Comparison of ENCODE assay signal across 9 cellular contexts in genomic region chr14:57486767-57487379, GRCh38. TPM values are rescaled to one million over a fixed set of nuclear protein-coding genes. Genes with fewer than 3 reads are reported as not detected.
DNase-seq lines count a peak whose midpoint lies in the region; ATAC-seq and TF ChIP-seq lines count a peak whose summit lies in the region.
"Had no signal": no experiment of that assay in that cellular context is flagged by ENCODE, and none has a peak within 500 bp of the region (broad histone marks: within the 10 kb centered on the region; RNA-seq: fewer than 3 reads in every experiment).

No MANE protein-coding gene starts in this region.

- CTCF ChIA-PET in BJ (lab: Yijun Ruan, JAX): interaction anchor here (0.9 to 3.2 kb wide), 6 partner anchors 21 to 590 kb away, joined by 3 to 13 read pairs (median 4); no protein-coding TSS in a partner anchor
- CTCF ChIA-PET in activated CD4-positive, alpha-beta memory T cell treated with anti-CD3 and anti-CD28 coated beads, Interleukin-2, amount 10 ng/mL, durations not matched to agents 7 days and 5 days (lab: Charles Lee): no interaction called here

- no peaks in the 10 kb centered on the region for H3K36me3 ChIP-seq in BJ (ENCODE audit: control insufficient read depth, insufficient read depth, low read length)

- no peak overlapping the region for H3K4me3 ChIP-seq in BJ (ENCODE audit: low read depth, low read length)

- no peak overlapping the region for H3K27ac Mint-ChIP-seq in activated CD4-positive, alpha-beta memory T cell treated with anti-CD3 and anti-CD28 coated beads, Interleukin-2, amount 10 ng/mL, durations not matched to agents 7 days and 5 days

- POLR2A ChIA-PET in BJ (lab: Charles Lee): no interaction called here
- POLR2A ChIA-PET in activated CD4-positive, alpha-beta memory T cell treated with anti-CD3 and anti-CD28 coated beads, Interleukin-2, amount 10 ng/mL, durations not matched to agents 7 days and 5 days (lab: Charles Lee): no interaction called here

- no peak overlapping the region for H3K4me3 Mint-ChIP-seq in activated CD4-positive, alpha-beta memory T cell treated with anti-CD3 and anti-CD28 coated beads, Interleukin-2, amount 10 ng/mL, durations not matched to agents 7 days and 5 days

- peaks cover 5% of the 10 kb centered on the region for H3K27me3 Mint-ChIP-seq in activated CD4-positive, alpha-beta memory T cell treated with anti-CD3 and anti-CD28 coated beads, Interleukin-2, amount 10 ng/mL, durations not matched to agents 7 days and 5 days

- H3K27me3 ChIP-seq in BJ (ENCODE audit: control insufficient read depth, insufficient read depth, low read length): peaks cover 2% of the 10 kb centered on the region; the same call in 1 of the 2 replicates

- H3K9me3 Mint-ChIP-seq in activated CD4-positive, alpha-beta memory T cell treated with anti-CD3 and anti-CD28 coated beads, Interleukin-2, amount 10 ng/mL, durations not matched to agents 7 days and 5 days: no peaks in the 10 kb centered on the region

- DNase-seq in BJ (ENCODE audit: low read depth): no peak
- peak; percentile 73 for DNase-seq in NCI-H69 (lab: John Stamatoyannopoulos, UW)
- DNase-seq in dermis microvascular lymphatic vessel endothelial cell (ENCODE audit: low read depth in 2 of 2): peak; percentile 9 to 44
- peak; percentile 57 for DNase-seq in middle frontal gyrus (ENCODE audit: extremely low spot score, low spot score)
- no peak for DNase-seq in activated CD4-positive, alpha-beta memory T cell treated with anti-CD3 and anti-CD28 coated beads, Interleukin-2, amount 10 ng/mL, durations not matched to agents 7 days and 5 days

- no peaks in the 10 kb centered on the region for H3K4me1 Mint-ChIP-seq in activated CD4-positive, alpha-beta memory T cell treated with anti-CD3 and anti-CD28 coated beads, Interleukin-2, amount 10 ng/mL, durations not matched to agents 7 days and 5 days

- ATAC-seq in HG02759 (IDR thresholded peaks at IDR 0.05; ENCODE audit: unreplicated experiment) (peak; percentile 33), HG03460 (IDR thresholded peaks at IDR 0.05; ENCODE audit: unreplicated experiment) (no peak), HG03108 (IDR thresholded peaks at IDR 0.05; ENCODE audit: unreplicated experiment) (no peak)

- peak; percentile 66 for TF ChIP-seq CTCF in BJ (IDR thresholded peaks at IDR 0.05; ENCODE audit: insufficient read depth, low read depth, low read length)

- no peaks in the 10 kb centered on the region for H3K36me3 Mint-ChIP-seq in activated CD4-positive, alpha-beta memory T cell treated with anti-CD3 and anti-CD28 coated beads, Interleukin-2, amount 10 ng/mL, durations not matched to agents 7 days and 5 days (ENCODE audit: low read depth)

RNA-seq across cellular contexts. Expression of gene CCDC198, which starts 6.8 kb away (rescaled TPM):
- polyA plus RNA-seq in BJ (2011; rRNA removed): not detected in 2 replicates
- not detected in 2 replicates for polyA minus RNA-seq in BJ (2011; rRNA and poly(A)+ RNA removed)
- total RNA-seq in dermis microvascular lymphatic vessel endothelial cell: not detected in 2 replicates
- not detected for total RNA-seq in activated CD4-positive, alpha-beta memory T cell treated with anti-CD3 and anti-CD28 coated beads, Interleukin-2, amount 10 ng/mL, durations not matched to agents 7 days and 5 days
- total RNA-seq: subcutaneous adipose tissue had no signal

Comparison
In these comparisons a context has a peak if more than half of its experiments do, and no peak if none do; other contexts are left out.
1. DNase-seq: peak in NCI-H69 (single experiment), dermis microvascular lymphatic vessel endothelial cell (2 of 2) and middle frontal gyrus (single experiment); none in BJ (single experiment) and activated CD4-positive, alpha-beta memory T cell treated with anti-CD3 and anti-CD28 coated beads, Interleukin-2, amount 10 ng/mL, durations not matched to agents 7 days and 5 days (single experiment).